8 cellular contexts compared by ENCODE assay signal in genomic region chr19:15418588-15419412, GRCh38. TPM values are rescaled to one million over a fixed set of nuclear protein-coding genes. Genes with fewer than 3 reads are reported as not detected.
DNase-seq lines count a peak whose midpoint lies in the region; ATAC-seq, FAIRE-seq and TF ChIP-seq lines count a peak whose summit lies in the region.

TSS of gene AKAP8L (minus strand) at chr19:15418988. CDS start at chr19:15418923, 65 bp downstream.

- DNase-seq in AG08396 (ENCODE audit: low spot score) (peak; percentile 100), NCI-H2227 treated with DMSO at 0.1 percent for 48 hours (lab: John Stamatoyannopoulos, UW) (peak; percentile 99), bronchial epithelial cell (ENCODE audit: low read depth) (peak; percentile 99)

- peaks cover 10% of the 10 kb centered on the region for H3K36me3 ChIP-seq in bronchial epithelial cell (ENCODE audit: control insufficient read depth, insufficient read depth, low read length)
- H3K36me3 ChIP-seq in iPS-20b (ENCODE audit: insufficient read depth, low read depth, low read length) = peaks cover 44% of the 10 kb centered on the region

- H3K27me3 ChIP-seq in bronchial epithelial cell (ENCODE audit: control insufficient read depth, insufficient read depth, low read length) = no peaks in the 10 kb centered on the region
- no peaks in the 10 kb centered on the region for H3K27me3 ChIP-seq in iPS-20b (ENCODE audit: insufficient read depth, low read length)

- H3K4me1 ChIP-seq in iPS-20b (ENCODE audit: insufficient read depth, low read length) = peaks cover 5% of the 10 kb centered on the region; the same call in 1 of the 2 replicates

- ATAC-seq in GM18907 (IDR thresholded peaks at IDR 0.05; ENCODE audit: unreplicated experiment) = peak; percentile 90
- peak; percentile 93 for ATAC-seq in HG03159 (IDR thresholded peaks at IDR 0.05; ENCODE audit: unreplicated experiment)

- no peak for FAIRE-seq in bronchial epithelial cell (lab: Jason Lieb, UNC)

- H3K9me3 ChIP-seq in iPS-20b (ENCODE audit: insufficient read depth, low read depth, low read length) = no peaks in the 10 kb centered on the region; the same call in 1 of the 2 replicates

- H3K27ac ChIP-seq in iPS-20b (ENCODE audit: low read length) (peak within 1 kb of the TSS; percentile 32), skin epidermis (peak within 1 kb of the TSS; percentile 67 to 96 (median 90))

- H3K9ac ChIP-seq in iPS-20b (ENCODE audit: low read depth, low read length) = peak within 1 kb of the TSS; percentile 94

- H3K4me3 ChIP-seq in WI38 (ENCODE audit: low read depth, low read length) (peak within 1 kb of the TSS; percentile 98), bronchial epithelial cell (ENCODE audit: low read depth, low read length) (peak within 1 kb of the TSS; percentile 69), iPS-20b (ENCODE audit: low read length) (peak within 1 kb of the TSS; percentile 84), skin epidermis (peak within 1 kb of the TSS; percentile 63 to 94 (median 83))

- peak; percentile 50; the same call in 1 of the 2 replicates for TF ChIP-seq CTCF in WI38 (IDR thresholded peaks at IDR 0.05; ENCODE audit: low read depth, low read length)
- peak; percentile 75 for TF ChIP-seq CTCF in bronchial epithelial cell (IDR thresholded peaks at IDR 0.05; ENCODE audit: insufficient read depth, low read length, severe bottlenecking)

RNA-seq across cellular contexts. Expression of gene AKAP8L, which starts in this region (rescaled TPM):
- 75.3 and 78.9 TPM in 2 replicates for total RNA-seq in bronchial epithelial cell

Comparison
In these comparisons a context has a peak if more than half of its experiments do, and no peak if none do; other contexts are left out.
1. Peak in every context shown above with its lines: DNase-seq, ATAC-seq, H3K4me3 ChIP-seq and H3K27ac ChIP-seq.